In genomic region chr10:103922659-103923058, GRCh38 we compare ENCODE assay signal across 1 cellular context.
A peak's percentile ranks its signal among the peaks of the same experiment; 100 is the strongest.
TF ChIP-seq lines count a peak whose summit lies in the region.

No MANE protein-coding gene starts in this region.

TF ChIP-seq in HepG2, 621 proteins besides CTCF, POLR2A, EP300 and RAD21:
- TF ChIP-seq MXD4 (CRISPR knock-in tag; IDR thresholded peaks at IDR 0.05) (no peak), ATF7 (IDR thresholded peaks at IDR 0.05) (peak; percentile 71), ATF7 (CRISPR knock-in tag; IDR thresholded peaks at IDR 0.05) (no peak), ARID3A (IDR thresholded peaks at IDR 0.05; ENCODE audit: low read depth, low read length) (no peak), ZNF709 (CRISPR knock-in tag; IDR thresholded peaks at IDR 0.05) (no peak)
